In genomic region chr18:56651771-56652092, GRCh38 we compare ENCODE assay signal across 1 cellular context.
TF ChIP-seq lines count a peak whose summit lies in the region.

No MANE protein-coding gene starts in this region.

TF ChIP-seq in endothelial cell of umbilical vein, 7 proteins besides CTCF, POLR2A, EP300 and RAD21 (continued from another document):
- TF ChIP-seq MAX (IDR thresholded peaks at IDR 0.05; ENCODE audit: insufficient read depth, insufficient read length): no peak
